ENCODE assay signal across 8 cellular contexts in the genomic region with DNA sequence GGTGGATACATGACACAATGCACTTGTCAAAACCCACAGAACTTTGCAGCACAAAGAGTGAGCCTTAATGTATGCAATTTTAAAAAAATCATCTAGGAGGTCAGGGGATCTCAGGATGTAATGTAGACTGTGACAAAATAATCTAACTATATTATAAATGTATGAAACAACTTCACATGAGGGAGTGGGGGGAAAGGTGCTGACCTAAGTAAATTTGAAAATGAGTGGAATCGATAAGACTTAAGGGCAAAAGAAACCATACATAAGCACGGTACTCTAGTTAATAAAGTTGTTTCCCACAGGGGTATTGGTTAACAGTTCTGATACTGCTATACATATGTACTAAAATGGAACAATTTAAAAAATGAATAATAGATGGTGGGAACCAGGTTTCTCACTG.
"Had no signal": no experiment of that assay in that cellular context is flagged by ENCODE, and none has a peak within 500 bp of the region (broad histone marks: within the 10 kb centered on the region; RNA-seq: fewer than 3 reads in every experiment).

No MANE protein-coding gene starts in this region.

- H3K27ac ChIP-seq: KMS-11 had no signal

- FAIRE-seq: H1, H54, HTR-8/SVneo had no signal

- DNase-seq: H9, HCEC 1CT, KBM-7 had no signal

- H2AFZ ChIP-seq: GM23338 had no signal

- ATAC-seq: GM23338 had no signal

- H3K4me2 ChIP-seq: GM23338, KMS-11 had no signal

- H3K4me3 ChIP-seq: GM23338 had no signal

- H3K9ac ChIP-seq: KMS-11 had no signal
